12 cellular contexts compared by ENCODE assay signal in genomic region chr6:11731423-11731822, GRCh38.
DNase-seq lines count a peak whose midpoint lies in the region; ATAC-seq and TF ChIP-seq lines count a peak whose summit lies in the region.
"Had no signal": no experiment of that assay in that cellular context is flagged by ENCODE, and none has a peak within 500 bp of the region (broad histone marks: within the 10 kb centered on the region; RNA-seq: fewer than 3 reads in every experiment).

No MANE protein-coding gene starts in this region.

- peak overlapping the region; percentile 66 for H3K4me2 ChIP-seq in BLaER1
- H3K4me2 ChIP-seq: PC-9 had no signal

- H3K27ac ChIP-seq in BLaER1 = no peak overlapping the region
- H3K27ac ChIP-seq in neutrophil = peak overlapping the region; percentile 79
- H3K27ac ChIP-seq: ovary, PC-9 had no signal

- H3K9me3 ChIP-seq in BLaER1 (no peaks in the 10 kb centered on the region), neutrophil (no peaks in the 10 kb centered on the region)
- H3K9me3 ChIP-seq: ovary had no signal

- no peaks in the 10 kb centered on the region for H3K27me3 ChIP-seq in BLaER1
- peaks cover 13% of the 10 kb centered on the region for H3K27me3 ChIP-seq in neutrophil
- H3K27me3 ChIP-seq: ovary had no signal

- in situ Hi-C loops in GM13976 (cut with MboI; ENCODE audit: low sequenced_read_pairs, unreplicated experiment) = loop anchor here (10.0 kb wide), 1 partner anchor 93 kb away; no protein-coding TSS in a partner anchor

- TF ChIP-seq CTCF in neutrophil (IDR thresholded peaks at IDR 0.05) = no peak
- TF ChIP-seq CTCF in GM13976 (IDR thresholded peaks at IDR 0.05; ENCODE audit: borderline replicate concordance, control extremely low read depth, extremely low read depth, insufficient read depth, missing control alignments) = no peak

- no peak overlapping the region for H3K4me3 ChIP-seq in BLaER1
- peak overlapping the region; percentile 33 to 52 for H3K4me3 ChIP-seq in neutrophil (ENCODE audit: low read depth in 1 of 2, low read length in 1 of 2)
- H3K4me3 ChIP-seq: ovary, PC-9 had no signal

- H4K20me1 ChIP-seq in BLaER1 = no peaks in the 10 kb centered on the region

- H3K36me3 ChIP-seq in BLaER1 = no peaks in the 10 kb centered on the region
- H3K36me3 ChIP-seq in neutrophil = no peaks in the 10 kb centered on the region
- H3K36me3 ChIP-seq: ovary had no signal

- H3K4me1 ChIP-seq in BLaER1 = peaks cover 26% of the 10 kb centered on the region
- H3K4me1 ChIP-seq in neutrophil (ENCODE audit: control insufficient read depth in 1 of 2, insufficient read depth in 1 of 2, low read depth in 1 of 2, low read length in 1 of 2) = peaks cover 36 to 37% of the 10 kb centered on the region in 2 experiments

- ATAC-seq in GM21825 (IDR thresholded peaks at IDR 0.05; ENCODE audit: unreplicated experiment) = no peak
- ATAC-seq: HCT116 had no signal

- DNase-seq in HuH-7 (ENCODE audit: low spot score) (peak; percentile 34), astrocyte of the hippocampus (ENCODE audit: low read depth, low spot score) (peak; percentile 27), cerebellar cortex (ENCODE audit: low spot score) (no peak), GM13976 (ENCODE audit: low spot score) (no peak), cerebellar nuclear complex (lab: John Stamatoyannopoulos, UW) (no peak)
- DNase-seq: NCI-H2227 treated with DMSO at 0.1 percent for 48 hours, PC-9 had no signal

- H3K9ac ChIP-seq in BLaER1 = no peak overlapping the region

Comparison
In these comparisons a context has a peak if more than half of its experiments do, and no peak if none do; other contexts are left out.
1. DNase-seq: peak in HuH-7 (single experiment) and astrocyte of the hippocampus (single experiment); none in cerebellar cortex (single experiment), GM13976 (single experiment) and cerebellar nuclear complex (0 of 2).